24 cellular contexts compared by ENCODE assay signal in genomic region chr2:185821467-185821866, GRCh38.
DNase-seq lines count a peak whose midpoint lies in the region; ATAC-seq, FAIRE-seq and TF ChIP-seq lines count a peak whose summit lies in the region.
"Had no signal": no experiment of that assay in that cellular context is flagged by ENCODE, and none has a peak within 500 bp of the region (broad histone marks: within the 10 kb centered on the region; RNA-seq: fewer than 3 reads in every experiment).

No MANE protein-coding gene starts in this region.

- peaks cover 15% of the 10 kb centered on the region for H3K9me3 Mint-ChIP-seq in Calu3 (ENCODE audit: low read depth, unreplicated experiment)

- H3K79me2 ChIP-seq in HepG2 (ENCODE audit: insufficient read depth, low read length): no peaks in the 10 kb centered on the region
- no peaks in the 10 kb centered on the region for H3K79me2 ChIP-seq in smooth muscle cell (ENCODE audit: low read depth)

- H3K27ac Mint-ChIP-seq in Calu3 (ENCODE audit: unreplicated experiment): no peak overlapping the region
- H3K27ac Mint-ChIP-seq: B cell; CD4-positive, alpha-beta T cell; CD8-positive, alpha-beta T cell had no signal

- H3K9ac ChIP-seq in HepG2 (ENCODE audit: insufficient read depth, low read depth, low read length) (no peak overlapping the region), smooth muscle cell (ENCODE audit: low read depth) (no peak overlapping the region)
- H3K9ac ChIP-seq: BLaER1 treated with 17β-estradiol and CSF1 and Interleukin-3, amounts not matched to agents 10 nM and 100 nM had no signal

- in situ Hi-C loops in HepG2 (cut with HindIII; ENCODE audit: extremely low pct_ligation_motif_present, low pct_unique_long_range_greater_than_20kb): no loop called here

- H3K9me3 ChIP-seq in HepG2 (ENCODE audit: low read length) (peaks cover 7% of the 10 kb centered on the region; the same call in 1 of the 2 replicates), right lobe of liver (no peaks in the 10 kb centered on the region), smooth muscle cell (replicated peaks; ENCODE audit: low read depth) (peaks cover 5% of the 10 kb centered on the region)
- H3K9me3 ChIP-seq: A549 had no signal

- TF ChIP-seq RAD21 in HepG2 (CRISPR knock-in tag; IDR thresholded peaks at IDR 0.05): no peak

- H3K4me3 ChIP-seq in HepG2 (replicated peaks in 1 of 3; ENCODE audit: insufficient read depth in 1 of 3, low read depth in 2 of 3, low read length in 3 of 3) (no peak overlapping the region), right lobe of liver (no peak overlapping the region), smooth muscle cell (no peak overlapping the region)
- H3K4me3 ChIP-seq: A549; BLaER1 treated with 17β-estradiol and CSF1 and Interleukin-3, amounts not matched to agents 10 nM and 100 nM; GM12878 had no signal

- H3K4me1 Mint-ChIP-seq in Calu3 (ENCODE audit: low read depth, unreplicated experiment): no peaks in the 10 kb centered on the region
- H3K4me1 Mint-ChIP-seq: B cell had no signal

- no peak overlapping the region for H3K4me3 Mint-ChIP-seq in Calu3 (ENCODE audit: low read depth, unreplicated experiment)
- H3K4me3 Mint-ChIP-seq: B cell; CD4-positive, alpha-beta T cell; CD8-positive, alpha-beta T cell had no signal

- H3K27ac ChIP-seq in HepG2 (ENCODE audit: extremely low read length, insufficient read depth, low read length) (no peak overlapping the region), right lobe of liver (no peak overlapping the region), smooth muscle cell (ENCODE audit: low read depth) (no peak overlapping the region)
- H3K27ac ChIP-seq: 22Rv1; A549; BLaER1 treated with 17β-estradiol and CSF1 and Interleukin-3, amounts not matched to agents 10 nM and 100 nM; C4-2B had no signal

- 5% methylated on average over 3 of the region's 3 CpGs for WGBS in HepG2 (ENCODE audit: low lambda C conversion rate)
- 21% methylated on average over 3 of the region's 3 CpGs for WGBS in right lobe of liver (ENCODE audit: insufficient coverage, low coverage, low lambda C conversion rate, missing lambda C conversion rate)
- WGBS in smooth muscle cell (ENCODE audit: low lambda C conversion rate): 95% methylated on average over 3 of the region's 3 CpGs

- ATAC-seq in HepG2 (peak; percentile 75), right lobe of liver (peak in 3 of 4 donors; percentile 61 to 80 (median 66))
- ATAC-seq: A549; CD8-positive, alpha-beta T cell; GM12878 had no signal

- no peaks in the 10 kb centered on the region for H3K4me1 ChIP-seq in HepG2 (ENCODE audit: insufficient read depth, low read length)
- H3K4me1 ChIP-seq in right lobe of liver: no peaks in the 10 kb centered on the region
- no peaks in the 10 kb centered on the region for H3K4me1 ChIP-seq in smooth muscle cell (ENCODE audit: low read depth)
- H3K4me1 ChIP-seq: A549; BLaER1 treated with 17β-estradiol and CSF1 and Interleukin-3, amounts not matched to agents 10 nM and 100 nM; Caco-2 had no signal

- TF ChIP-seq CTCF in Calu3 (IDR thresholded peaks at IDR 0.05; ENCODE audit: unreplicated experiment): no peak
- TF ChIP-seq CTCF in HepG2 (CRISPR knock-in tag; IDR thresholded peaks at IDR 0.05): no peak
- no peak for TF ChIP-seq CTCF in right lobe of liver (IDR thresholded peaks at IDR 0.05)
- TF ChIP-seq CTCF in smooth muscle cell (IDR thresholded peaks at IDR 0.05; ENCODE audit: borderline replicate concordance, insufficient read depth, poor library complexity, severe bottlenecking): no peak

- no peaks in the 10 kb centered on the region for H3F3A ChIP-seq in smooth muscle cell (ENCODE audit: low read depth)

- DNase-seq in Calu3 (peak; percentile 4), HepG2 (ENCODE audit: low spot score) (no peak), right lobe of liver (no peak), smooth muscle cell (lab: John Stamatoyannopoulos, UW; ENCODE audit: unreplicated experiment) (no peak), SIG-M5 treated with dmso at 0.1 percent for 504 hours (lab: John Stamatoyannopoulos, UW; ENCODE audit: unreplicated experiment) (no peak)
- DNase-seq: AML-193; Caco-2; CD4-positive, alpha-beta T cell; CD8-positive, alpha-beta T cell; DMS 273 treated with DMSO at 0.1 percent for 48 hours; DMS153; DMS53; DMS79; DND-41; EL; GDM1 had no signal

- H4K20me1 ChIP-seq in HepG2 (ENCODE audit: insufficient read depth, low read length): no peaks in the 10 kb centered on the region
- no peaks in the 10 kb centered on the region for H4K20me1 ChIP-seq in smooth muscle cell (ENCODE audit: low read depth)
- H4K20me1 ChIP-seq: BLaER1 treated with 17β-estradiol and CSF1 and Interleukin-3, amounts not matched to agents 10 nM and 100 nM had no signal

- no peaks in the 10 kb centered on the region for H3K36me3 Mint-ChIP-seq in Calu3 (ENCODE audit: insufficient read depth, unreplicated experiment)

- FAIRE-seq in HepG2 (lab: Jason Lieb, UNC): no peak
- FAIRE-seq: A549, GM12878, GM12892, GM18507 had no signal

- H3K36me3 ChIP-seq in HepG2 (replicated peaks in 1 of 2; ENCODE audit: control insufficient read depth in 1 of 2, insufficient read depth in 2 of 2, low read length in 2 of 2) (no peaks in the 10 kb centered on the region), right lobe of liver (no peaks in the 10 kb centered on the region), smooth muscle cell (ENCODE audit: low read depth) (no peaks in the 10 kb centered on the region)
- H3K36me3 ChIP-seq: BLaER1 treated with 17β-estradiol and CSF1 and Interleukin-3, amounts not matched to agents 10 nM and 100 nM had no signal

- TF ChIP-seq EP300 in HepG2 (IDR thresholded peaks at IDR 0.05; ENCODE audit: low read depth in 2 of 2, low read length in 2 of 2) (no peak), HepG2 (CRISPR knock-in tag; IDR thresholded peaks at IDR 0.05; ENCODE audit: borderline replicate concordance) (no peak)

- CTCF ChIA-PET in Calu3 (lab: Charles Lee) (interaction anchor here (0.7 kb wide), 1 partner anchor 400 kb away, joined by 3 read pairs; no protein-coding TSS in a partner anchor), HepG2 (lab: Yijun Ruan, JAX; ENCODE audit: low intra/inter-chr PET ratio, low total read pairs) (no interaction called here)

- H3K27me3 Mint-ChIP-seq in Calu3 (ENCODE audit: unreplicated experiment): no peaks in the 10 kb centered on the region
- H3K27me3 Mint-ChIP-seq: B cell; CD4-positive, alpha-beta T cell had no signal

- POLR2A ChIA-PET in HepG2 (lab: Yijun Ruan, JAX): no interaction called here

- H3K4me2 ChIP-seq in HepG2 (ENCODE audit: low read depth, low read length) (no peak overlapping the region), smooth muscle cell (no peak overlapping the region)
- H3K4me2 ChIP-seq: A549; BLaER1 treated with 17β-estradiol and CSF1 and Interleukin-3, amounts not matched to agents 10 nM and 100 nM had no signal

- intact Hi-C loops in Calu3 (cut with micrococcal nuclease; ENCODE audit: unreplicated experiment) (no loop called here), HepG2 (cut with micrococcal nuclease; ENCODE audit: unreplicated experiment) (no loop called here), right lobe of liver (cut with DNase I) (no loop called here)

- H2AFZ ChIP-seq in HepG2 (ENCODE audit: low read length) (no peak overlapping the region), smooth muscle cell (ENCODE audit: low read depth) (no peak overlapping the region)

- no peak for TF ChIP-seq POLR2A in HepG2 (IDR thresholded peaks at IDR 0.05; ENCODE audit: insufficient read depth in 1 of 2, low read depth in 2 of 2, low read length in 2 of 2)
- TF ChIP-seq POLR2A in right lobe of liver (IDR thresholded peaks at IDR 0.05): no peak

- H3K27me3 ChIP-seq in HepG2 (ENCODE audit: control insufficient read depth in 1 of 2, insufficient read depth in 2 of 2, low read length in 2 of 2): no peaks in the 10 kb centered on the region
- no peaks in the 10 kb centered on the region for H3K27me3 ChIP-seq in right lobe of liver
- H3K27me3 ChIP-seq in smooth muscle cell (ENCODE audit: low read depth): no peaks in the 10 kb centered on the region
- H3K27me3 ChIP-seq: BLaER1 treated with 17β-estradiol and CSF1 and Interleukin-3, amounts not matched to agents 10 nM and 100 nM had no signal

- BruUV-seq in Calu3 (replicated peaks; lab: Mats Ljungman, UMichigan): no TSS peak
- no TSS peak for BruUV-seq in HepG2 (replicated peaks; lab: Mats Ljungman, UMichigan)

TF ChIP-seq in HepG2, 621 proteins besides CTCF, POLR2A, EP300 and RAD21:
- TF ChIP-seq JUNB (CRISPR knock-in tag; IDR thresholded peaks at IDR 0.05; ENCODE audit: borderline replicate concordance): peak; percentile 17; the same call in 1 of the 2 replicates
- TF ChIP-seq FOXO1 (CRISPR knock-in tag; IDR thresholded peaks at IDR 0.05): no peak
- no peak for TF ChIP-seq ZNF672 (CRISPR knock-in tag; IDR thresholded peaks at IDR 0.05)
- TF ChIP-seq ZNF772 (CRISPR knock-in tag; IDR thresholded peaks at IDR 0.05): no peak
- 0 out of 2 replicates have a peak, but pooled peaks have one; percentile 37 for TF ChIP-seq GATAD2A (CRISPR knock-in tag; IDR thresholded peaks at IDR 0.05)
- 0 out of 2 replicates have a peak, but pooled peaks have one; percentile 13 for TF ChIP-seq KAT2B (IDR thresholded peaks at IDR 0.05; ENCODE audit: borderline replicate concordance, low read depth, low read length)
- no peak for TF ChIP-seq SRSF4 (IDR thresholded peaks at IDR 0.05; ENCODE audit: low read depth, low read length, poor library complexity, severe bottlenecking)
